ENCODE assay signal across 1 cellular context in genomic region chr14:103137721-103138482, GRCh38.
A peak's percentile ranks its signal among the peaks of the same experiment; 100 is the strongest.
TF ChIP-seq lines count a peak whose summit lies in the region.

No MANE protein-coding gene starts in this region.

TF ChIP-seq in HepG2, 621 proteins besides CTCF, POLR2A, EP300 and RAD21:
- TF ChIP-seq ZNF609 (CRISPR knock-in tag; IDR thresholded peaks at IDR 0.05; ENCODE audit: borderline replicate concordance), result no peak
- no peak for TF ChIP-seq ZFP36 (IDR thresholded peaks at IDR 0.05; ENCODE audit: borderline replicate concordance, low read depth, low read length, partially characterized antibody)
- TF ChIP-seq MNT (IDR thresholded peaks at IDR 0.05), result peak; percentile 80
